In the genomic region with DNA sequence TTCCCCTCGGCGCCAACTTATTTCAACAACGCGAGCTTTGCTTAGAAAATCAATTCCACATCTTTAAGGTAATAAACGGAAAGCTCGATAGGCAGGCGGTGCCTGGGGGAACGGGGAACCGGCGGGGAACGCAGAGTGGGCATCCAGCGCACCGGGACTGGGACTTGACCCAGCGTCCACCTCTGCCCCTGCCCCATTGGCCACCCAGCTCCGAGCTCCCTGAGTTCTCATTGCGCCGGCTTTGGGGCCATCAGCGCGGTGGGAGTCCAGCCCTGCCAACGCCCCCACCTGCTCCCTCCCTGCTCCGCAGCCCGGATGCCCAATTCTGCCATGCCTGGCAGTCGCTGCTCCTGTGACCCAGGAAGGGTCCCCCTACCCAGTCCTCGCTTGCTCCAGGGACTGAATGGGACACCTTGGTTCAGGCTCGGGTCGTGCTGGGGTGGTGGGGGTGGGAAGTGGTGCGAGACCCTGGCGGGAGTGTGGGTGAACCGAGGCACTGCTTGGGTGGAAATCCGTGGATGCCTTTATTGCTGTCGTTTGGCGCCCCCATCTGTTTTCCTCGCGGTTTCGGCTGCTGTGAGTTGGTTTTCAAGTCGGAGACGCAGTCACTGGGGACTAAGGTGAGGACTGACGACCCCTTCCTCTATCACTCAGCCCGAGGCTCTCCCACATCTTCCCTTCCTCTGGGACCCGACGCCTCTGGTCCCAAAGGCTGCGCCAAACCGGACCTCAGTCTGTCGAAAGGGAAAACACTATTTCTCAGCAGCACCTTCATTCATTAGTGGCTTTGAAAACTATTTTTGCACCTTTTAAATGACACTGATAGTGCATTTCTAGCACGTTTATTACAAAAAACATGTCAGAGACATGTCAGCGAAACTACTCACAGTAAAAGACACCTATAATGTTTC, we compare ENCODE assay signal across 8 cellular contexts. TPM values are rescaled to one million over a fixed set of nuclear protein-coding genes. Genes with fewer than 3 reads are reported as not detected.
DNase-seq lines count a peak whose midpoint lies in the region; ATAC-seq and TF ChIP-seq lines count a peak whose summit lies in the region.

No MANE protein-coding gene starts in this region.

- TF ChIP-seq CTCF in AG09309 (IDR thresholded peaks at IDR 0.05; ENCODE audit: control insufficient read depth, insufficient read depth, low read depth, low read length, missing control alignments), result peak; percentile 68
- peak; percentile 42; the same call in 2 of the 3 replicates for TF ChIP-seq CTCF in GM12872 (IDR thresholded peaks at IDR 0.05; ENCODE audit: insufficient read depth, low read depth, low read length)
- TF ChIP-seq CTCF in OCI-LY3 (IDR thresholded peaks at IDR 0.05; ENCODE audit: low read depth, low read length), result peak; percentile 52
- TF ChIP-seq CTCF in endodermal cell (conservative IDR thresholded peaks at IDR 0.05), result peak; percentile 78

- no peak overlapping the region for H3K4me2 ChIP-seq in OCI-LY3 (ENCODE audit: low read length)

- H2AFZ ChIP-seq in OCI-LY3 (ENCODE audit: low read depth, low read length), result no peak overlapping the region

- H3K9me3 Mint-ChIP-seq in endodermal cell, result peaks cover 3% of the 10 kb centered on the region

- H3K27ac ChIP-seq in OCI-LY3 (ENCODE audit: low read length), result no peak overlapping the region
- no peak overlapping the region for H3K27ac ChIP-seq in endodermal cell (ENCODE audit: low read depth, low read length)

- ATAC-seq in HG03378 (IDR thresholded peaks at IDR 0.05; ENCODE audit: unreplicated experiment), result no peak

- no peaks in the 10 kb centered on the region for H4K20me1 ChIP-seq in OCI-LY3 (ENCODE audit: insufficient read depth, low read length)

- peaks cover 44% of the 10 kb centered on the region for H3K4me1 Mint-ChIP-seq in endodermal cell

- no peak overlapping the region for H3K27ac Mint-ChIP-seq in endodermal cell

- H3K4me3 ChIP-seq in AG09309 (ENCODE audit: control insufficient read depth, low read depth, low read length) (peak overlapping the region; percentile 14), OCI-LY3 (ENCODE audit: low read length) (no peak overlapping the region), endodermal cell (ENCODE audit: low read length) (peak overlapping the region; percentile 64)

- no peaks in the 10 kb centered on the region for H3K79me2 ChIP-seq in OCI-LY3 (ENCODE audit: low read length)

- no peak overlapping the region for H3K9ac ChIP-seq in OCI-LY3 (ENCODE audit: low read length)
- H3K9ac ChIP-seq in endodermal cell (ENCODE audit: extremely low read depth, low read length, poor library complexity, severe bottlenecking), result no peak overlapping the region

- H3K4me1 ChIP-seq in OCI-LY3 (ENCODE audit: low read length) (no peaks in the 10 kb centered on the region), endodermal cell (ENCODE audit: control insufficient read depth, insufficient read depth, low read length) (peaks cover 12% of the 10 kb centered on the region)

- H3K36me3 ChIP-seq in OCI-LY3 (replicated peaks; ENCODE audit: low read depth, low read length) (no peaks in the 10 kb centered on the region), endodermal cell (ENCODE audit: control insufficient read depth, insufficient read depth, low read length) (no peaks in the 10 kb centered on the region)

- H3K27me3 Mint-ChIP-seq in endodermal cell (ENCODE audit: insufficient read depth), result peaks cover 100% of the 10 kb centered on the region

- WGBS in endodermal cell (ENCODE audit: insufficient coverage in 1 of 2, insufficient read length in 1 of 2), 2 experiments, result 1 to 2% methylated on average over 27 to 46 of the region's 46 CpGs

- H3K27me3 ChIP-seq in OCI-LY3 (ENCODE audit: low read depth, low read length) (no peaks in the 10 kb centered on the region; the same call in 1 of the 2 replicates), endodermal cell (ENCODE audit: control insufficient read depth, insufficient read depth, low read length, poor library complexity, severe bottlenecking) (peaks cover 98% of the 10 kb centered on the region)

- DNase-seq in AG09309 (ENCODE audit: low read depth) (no peak), endodermal cell (peak; percentile 88), posterior cingulate gyrus (peak in 7 of 10 donors; percentile 49 to 83 (median 56)), cerebellum (ENCODE audit: low spot score) (no peak), GOT3 (lab: John Stamatoyannopoulos, UW) (no peak)

- H3K36me3 Mint-ChIP-seq in endodermal cell (ENCODE audit: low read depth), result no peaks in the 10 kb centered on the region

- intact Hi-C loops in posterior cingulate gyrus (cut with DNase I), result loop anchor here (2.0 to 5.0 kb wide), 3 partner anchors 395 to 834 kb away; no protein-coding TSS in a partner anchor

- H3K4me3 Mint-ChIP-seq in endodermal cell, result peak overlapping the region; percentile 46

- H3K9me3 ChIP-seq in OCI-LY3 (ENCODE audit: insufficient read depth, low read length), result no peaks in the 10 kb centered on the region
- H3K9me3 ChIP-seq in endodermal cell (ENCODE audit: control insufficient read depth, low read length), result peaks cover 5% of the 10 kb centered on the region

RNA-seq across cellular contexts. Expression of a gene that starts 2.4 kb away (rescaled TPM):
- total RNA-seq in endodermal cell (not detected), cerebellum (0.73 TPM)
- 0.93 TPM for polyA plus RNA-seq in endodermal cell (2013, experiment 1 of 2)
- polyA plus RNA-seq in endodermal cell (2013, experiment 2 of 2), result 1.0 TPM

RNA-seq across cellular contexts. Expression of a gene that starts 6.4 kb away (rescaled TPM):
- total RNA-seq in endodermal cell, result under 1 TPM; 0.11 to 0.40 TPM
- polyA plus RNA-seq in endodermal cell (2013, experiment 1 of 2), result 0.39 TPM
- 0.25 TPM for polyA plus RNA-seq in endodermal cell (2013, experiment 2 of 2)
- not detected for total RNA-seq in cerebellum

RNA-seq across cellular contexts. Expression of a gene that starts 13.5 kb away (rescaled TPM):
- total RNA-seq in endodermal cell (not detected), cerebellum (not detected)
- 0.18 TPM for polyA plus RNA-seq in endodermal cell (2013, experiment 1 of 2)
- 0.50 TPM for polyA plus RNA-seq in endodermal cell (2013, experiment 2 of 2)

RNA-seq across cellular contexts. Expression of a gene that starts 21.0 kb away (rescaled TPM):
- total RNA-seq in endodermal cell (not detected), cerebellum (not detected)
- polyA plus RNA-seq in endodermal cell (2013, experiment 1 of 2), result 3.8 TPM
- 2.4 TPM for polyA plus RNA-seq in endodermal cell (2013, experiment 2 of 2)

RNA-seq across cellular contexts. Expression of a gene that starts 30.5 kb away (rescaled TPM):
- total RNA-seq in endodermal cell, result not detected
- polyA plus RNA-seq in endodermal cell (2013, experiment 1 of 2), result 3.9 TPM
- 2.7 TPM for polyA plus RNA-seq in endodermal cell (2013, experiment 2 of 2)
- not detected for total RNA-seq in cerebellum

Comparison
In these comparisons a context has a peak if more than half of its experiments do, and no peak if none do; other contexts are left out.
1. DNase-seq: peak in endodermal cell (single experiment) and posterior cingulate gyrus (7 of 10); none in AG09309 (single experiment), cerebellum (single experiment) and GOT3 (single experiment).
2. Peak in every context shown above with its lines, with median percentiles within 50 percentile points of each other: CTCF ChIP-seq.